Comparison of ENCODE assay signal across 15 cellular contexts in genomic region chr5:35281613-35282012, GRCh38.
"Had no signal": no experiment of that assay in that cellular context is flagged by ENCODE, and none has a peak within 500 bp of the region (broad histone marks: within the 10 kb centered on the region; RNA-seq: fewer than 3 reads in every experiment).

No MANE protein-coding gene starts in this region.

- H3K27me3 ChIP-seq: adrenal gland, colonic mucosa, heart right ventricle, spleen, tibial nerve, vagina had no signal

- ATAC-seq: heart right ventricle; left lobe of liver; natural killer cell treated with Interleukin-12 subunit alpha and Interleukin-12 subunit beta and Interleukin-15 and Interleukin-18, amount 100 ng/mL, for 72 hours; sciatic nerve; stimulated activated naive B cell treated with anti-CD40 and anti-IgM and Interleukin-4, amounts not matched to agents 10 μg/mL and 1 μg/mL and 100 μg/mL, for 72 hours had no signal

- H3K4me3 ChIP-seq: adrenal gland, colonic mucosa, heart right ventricle, spleen, tibial nerve, vagina had no signal

- H3K36me3 ChIP-seq: adrenal gland, colonic mucosa, heart right ventricle, spleen, tibial nerve, vagina had no signal

- H3K9me3 ChIP-seq: adrenal gland, colonic mucosa, spleen, vagina had no signal

- DNase-seq: activated naive CD4-positive, alpha-beta T cell treated with anti-CD3 and anti-CD28 coated beads, Interleukin-2, amount 50 U/mL, for 16 hours; activated T-cell treated with anti-CD3 and anti-CD28 coated beads, Interleukin-2, amount 50 U/mL, for 1 hour; adrenal gland; colonic mucosa; effector CD4-positive, alpha-beta T cell; heart right ventricle; mesenchymal stem cell; spleen; stimulated activated CD4-positive, alpha-beta T cell treated with anti-CD3 and anti-CD28 coated beads, Interleukin-1b, Interleukin-23, amount 100 ng/mL, for 48 hours; stimulated activated naive B cell treated with anti-CD40 and anti-IgM and Interleukin-4, amounts not matched to agents 10 μg/mL and 1 μg/mL and 100 μg/mL, for 72 hours had no signal

- H3K4me1 ChIP-seq: adrenal gland, colonic mucosa, heart right ventricle, spleen, tibial nerve, vagina had no signal
